ENCODE assay signal across 9 cellular contexts in genomic region chr12:54216580-54217308, GRCh38. TPM values are rescaled to one million over a fixed set of nuclear protein-coding genes. Genes with fewer than 3 reads are reported as not detected.
A peak's percentile ranks its signal among the peaks of the same experiment; 100 is the strongest.
DNase-seq lines count a peak whose midpoint lies in the region; ATAC-seq, FAIRE-seq and TF ChIP-seq lines count a peak whose summit lies in the region.
"Had no signal": no experiment of that assay in that cellular context is flagged by ENCODE, and none has a peak within 500 bp of the region (broad histone marks: within the 10 kb centered on the region; RNA-seq: fewer than 3 reads in every experiment).

No MANE protein-coding gene starts in this region.

- no peak overlapping the region for H2AFZ ChIP-seq in HepG2 (ENCODE audit: low read length)

- TF ChIP-seq EP300 in HepG2 (IDR thresholded peaks at IDR 0.05; ENCODE audit: low read depth in 2 of 2, low read length in 2 of 2) (no peak), HepG2 (CRISPR knock-in tag; IDR thresholded peaks at IDR 0.05; ENCODE audit: borderline replicate concordance) (no peak)

- H3K4me3 ChIP-seq in HepG2 (replicated peaks in 1 of 3; ENCODE audit: insufficient read depth in 1 of 3, low read depth in 2 of 3, low read length in 3 of 3): peak overlapping the region in 1 of 3 experiments; percentile 40; a peak in 2 of 6 replicates

- POLR2A ChIA-PET in HepG2 (lab: Yijun Ruan, JAX): no interaction called here

- 12% methylated on average over 28 of the region's 29 CpGs for WGBS in HepG2 (ENCODE audit: low lambda C conversion rate)

- in situ Hi-C loops in HepG2 (cut with HindIII; ENCODE audit: extremely low pct_ligation_motif_present, low pct_unique_long_range_greater_than_20kb): loop anchor here (5.0 to 10.0 kb wide), 2 partner anchors 146 to 462 kb away; partner anchors contain the start of genes CISTR and GPR84

- no peaks in the 10 kb centered on the region for H3K36me3 ChIP-seq in HepG2 (replicated peaks in 1 of 2; ENCODE audit: control insufficient read depth in 1 of 2, insufficient read depth in 2 of 2, low read length in 2 of 2)

- peak; percentile 54 for FAIRE-seq in HepG2 (lab: Jason Lieb, UNC)

- DNase-seq in DMS 273 (lab: John Stamatoyannopoulos, UW; ENCODE audit: unreplicated experiment) (peak; percentile 91), NCI-H524 treated with DMSO at 0.1 percent for 48 hours (lab: John Stamatoyannopoulos, UW) (peak; percentile 53), HepG2 (ENCODE audit: low spot score) (peak; percentile 79)
- DNase-seq in activated CD4-positive, alpha-beta T cell treated with anti-CD3 and anti-CD28 coated beads for 4 hours: peak; percentile 80 to 81
- peak; percentile 53 to 62 for DNase-seq in stimulated activated CD4-positive, alpha-beta T cell treated with anti-CD3 and anti-CD28 coated beads, Interleukin-2, amount 100 ng/mL, for 48 hours

- intact Hi-C loops in HepG2 (cut with micrococcal nuclease; ENCODE audit: unreplicated experiment): no loop called here

- H3K9ac ChIP-seq in HepG2 (ENCODE audit: insufficient read depth, low read depth, low read length): no peak overlapping the region

- H3K9me3 ChIP-seq in HepG2 (ENCODE audit: low read length): no peaks in the 10 kb centered on the region

- TF ChIP-seq RAD21 in HepG2 (CRISPR knock-in tag; IDR thresholded peaks at IDR 0.05): no peak

- peaks cover 0 to 28% of the 10 kb centered on the region in 2 experiments; a peak in 4 of 5 replicates for H3K27me3 ChIP-seq in HepG2 (ENCODE audit: control insufficient read depth in 1 of 2, insufficient read depth in 2 of 2, low read length in 2 of 2)

- CTCF ChIA-PET in HepG2 (lab: Yijun Ruan, JAX; ENCODE audit: low intra/inter-chr PET ratio, low total read pairs): interaction anchor here (0.6 to 1.6 kb wide), 6 partner anchors 9 to 232 kb away, joined by 3 to 7 read pairs (median 3); partner anchors contain the start of gene HOXC5

- H4K20me1 ChIP-seq in HepG2 (ENCODE audit: insufficient read depth, low read length): no peaks in the 10 kb centered on the region

- no peak for TF ChIP-seq POLR2A in HepG2 (IDR thresholded peaks at IDR 0.05; ENCODE audit: insufficient read depth in 1 of 2, low read depth in 2 of 2, low read length in 2 of 2)

- peaks cover 35% of the 10 kb centered on the region for H3K4me1 ChIP-seq in HepG2 (ENCODE audit: insufficient read depth, low read length)

- no TSS peak for BruUV-seq in HepG2 (replicated peaks; lab: Mats Ljungman, UMichigan)

- H3K27ac ChIP-seq in cingulate gyrus (ENCODE audit: low read depth, low read length) (peak overlapping the region; percentile 65), HepG2 (ENCODE audit: extremely low read length, insufficient read depth, low read length) (no peak overlapping the region)
- H3K27ac ChIP-seq: epithelial cell of prostate had no signal

- no peaks in the 10 kb centered on the region for H3K79me2 ChIP-seq in HepG2 (ENCODE audit: insufficient read depth, low read length)

- H3K4me2 ChIP-seq in HepG2 (ENCODE audit: low read depth, low read length): peak overlapping the region; percentile 61

- ATAC-seq in HG03196 (IDR thresholded peaks at IDR 0.05; ENCODE audit: unreplicated experiment) (peak; percentile 28), HepG2 (peak; percentile 54), HG02763 (IDR thresholded peaks at IDR 0.05; ENCODE audit: unreplicated experiment) (no peak)

- peak; percentile 82 for TF ChIP-seq CTCF in HepG2 (CRISPR knock-in tag; IDR thresholded peaks at IDR 0.05)

TF ChIP-seq in HepG2, 621 proteins besides CTCF, POLR2A, EP300 and RAD21 (continues in another document):
- TF ChIP-seq SAFB2 (CRISPR knock-in tag; IDR thresholded peaks at IDR 0.05; ENCODE audit: borderline replicate concordance, low read depth) (no peak), YY1 (IDR thresholded peaks at IDR 0.05; ENCODE audit: insufficient read depth, insufficient replicate concordance, low read depth, low read length) (peak; percentile 22), RNF2 (conservative IDR thresholded peaks at IDR 0.05; ENCODE audit: low read depth) (peak; percentile 49; the same call in 1 of the 2 replicates), ZMYM4 (CRISPR knock-in tag; IDR thresholded peaks at IDR 0.05) (0 out of 2 replicates have a peak, but pooled peaks have one; percentile 33), SAP130 (CRISPR knock-in tag; IDR thresholded peaks at IDR 0.05; ENCODE audit: low read depth) (peak; percentile 43), HNRNPH1 (optimal IDR thresholded peaks at IDR 0.05; ENCODE audit: low read depth, low read length) (no peak), ZNF350 (CRISPR knock-in tag; IDR thresholded peaks at IDR 0.05; ENCODE audit: borderline replicate concordance, low read depth) (no peak), ZBTB46 (CRISPR knock-in tag; IDR thresholded peaks at IDR 0.05; ENCODE audit: borderline replicate concordance) (no peak), ELF4 (CRISPR knock-in tag; IDR thresholded peaks at IDR 0.05; ENCODE audit: borderline replicate concordance) (no peak), ZKSCAN5 (CRISPR knock-in tag; IDR thresholded peaks at IDR 0.05) (no peak), SNAI1 (CRISPR knock-in tag; IDR thresholded peaks at IDR 0.05; ENCODE audit: borderline replicate concordance) (no peak), E2F1 (CRISPR knock-in tag; IDR thresholded peaks at IDR 0.05) (peak; percentile 82), SALL1 (CRISPR knock-in tag; IDR thresholded peaks at IDR 0.05) (no peak), TOPORS (CRISPR knock-in tag; IDR thresholded peaks at IDR 0.05) (no peak), ZNF264 (CRISPR knock-in tag; IDR thresholded peaks at IDR 0.05) (0 out of 2 replicates have a peak, but pooled peaks have one; percentile 36), ZFAT (CRISPR knock-in tag; conservative IDR thresholded peaks at IDR 0.05) (no peak), ZNF616 (CRISPR knock-in tag; IDR thresholded peaks at IDR 0.05; ENCODE audit: low read depth) (no peak), TFAP4 (IDR thresholded peaks at IDR 0.05; ENCODE audit: borderline replicate concordance, low read depth) (no peak), ZBTB7A (CRISPR knock-in tag; IDR thresholded peaks at IDR 0.05) (no peak), ZKSCAN8 (CRISPR knock-in tag; IDR thresholded peaks at IDR 0.05; ENCODE audit: borderline replicate concordance) (peak; percentile 63; the same call in 1 of the 2 replicates), RFX3 (CRISPR knock-in tag; IDR thresholded peaks at IDR 0.05) (no peak)

RNA-seq across cellular contexts. Expression of gene SMUG1, which starts 28.0 kb away (rescaled TPM):
- 35.6 and 36.9 TPM in 2 replicates for total RNA-seq in HepG2 (2016; rRNA removed; fragmentation: Illumina TruSeq; extraction: Trizol)
- 47.1 and 69.5 TPM in 2 replicates for total RNA-seq in HepG2 (2016; cell fraction: cytosol; rRNA removed; fragmentation: Illumina TruSeq; extraction: Trizol; ENCODE audit: low read depth)
- total RNA-seq in HepG2 (2016; cell fraction: insoluble cytoplasmic fraction; rRNA removed; fragmentation: Illumina TruSeq; extraction: Trizol): 33.2 and 38.5 TPM in 2 replicates
- 50.2 and 62.2 TPM in 2 replicates for total RNA-seq in HepG2 (2016; cell fraction: membrane; rRNA removed; fragmentation: Illumina TruSeq; extraction: Trizol)
- 19.8 and 23.2 TPM in 2 replicates for total RNA-seq in HepG2 (2016; cell fraction: nucleus; rRNA removed; fragmentation: Illumina TruSeq; extraction: Trizol)
- polyA plus RNA-seq in HepG2 (2011; rRNA removed): 31.9 and 36.1 TPM in 2 replicates
- polyA plus RNA-seq in HepG2 (2011; cell fraction: cytosol; rRNA removed): 28.5 and 39.2 TPM in 2 replicates
- polyA plus RNA-seq in HepG2 (2011; cell fraction: nucleus; rRNA removed): 27.2 and 35.2 TPM in 2 replicates
- polyA plus RNA-seq in HepG2 (2012): 19.2 and 20.4 TPM in 2 replicates
- polyA plus RNA-seq in HepG2 (2016; cell fraction: cytosol; fragmentation: Illumina TruSeq; extraction: Trizol; ENCODE audit: low read depth): 48.5 and 64.8 TPM in 2 replicates
- polyA plus RNA-seq in HepG2 (2016; cell fraction: insoluble cytoplasmic fraction; fragmentation: Illumina TruSeq; extraction: Trizol; ENCODE audit: low read depth): 32.5 and 38.2 TPM in 2 replicates
- polyA plus RNA-seq in HepG2 (2016; cell fraction: membrane; fragmentation: Illumina TruSeq; extraction: Trizol; ENCODE audit: low read depth): 43.2 and 48.1 TPM in 2 replicates
- 35.0 and 38.8 TPM in 2 replicates for polyA plus RNA-seq in HepG2 (2016; cell fraction: nucleus; fragmentation: Illumina TruSeq; extraction: Trizol; ENCODE audit: insufficient read depth, low read depth)
- polyA minus RNA-seq in HepG2 (2011; rRNA and poly(A)+ RNA removed; ENCODE audit: low replicate concordance): 30.8 and 73.6 TPM in 2 replicates
- polyA minus RNA-seq in HepG2 (2011; cell fraction: cytosol; rRNA and poly(A)+ RNA removed): 7.7 TPM in 2 replicates
- 22.7 and 32.0 TPM in 2 replicates for polyA minus RNA-seq in HepG2 (2011; cell fraction: nucleus; rRNA and poly(A)+ RNA removed)
